13 cellular contexts compared by ENCODE assay signal in the genomic region with DNA sequence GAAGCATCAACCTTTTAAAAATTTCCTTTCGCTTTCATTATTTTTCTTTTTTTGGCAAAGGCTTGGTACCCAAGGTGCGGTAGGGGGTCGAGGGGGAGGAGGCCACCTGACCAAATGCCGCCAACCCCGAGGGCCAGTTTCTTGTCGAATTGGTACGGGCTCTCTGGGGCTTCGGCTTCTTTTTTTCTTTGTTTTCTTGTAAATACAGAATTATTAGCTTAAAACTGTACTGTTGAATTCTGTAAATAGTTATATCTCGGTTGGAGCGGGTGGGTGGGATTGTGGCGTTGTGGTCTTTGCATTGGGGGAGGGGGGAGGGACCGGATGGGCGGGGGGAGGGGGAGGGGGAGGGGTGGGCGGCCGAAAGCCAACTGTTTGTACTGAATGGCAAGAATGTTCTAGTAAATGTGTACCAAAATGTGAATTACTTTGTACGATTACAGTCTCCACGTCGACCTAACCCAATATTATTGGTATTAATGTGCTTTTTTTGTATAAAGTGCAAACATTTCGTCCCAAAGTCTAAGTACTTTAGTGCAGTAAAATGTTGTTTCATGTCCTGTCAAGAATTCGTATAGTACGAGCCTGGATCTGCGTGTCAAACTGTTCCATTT. TPM values are rescaled to one million over a fixed set of nuclear protein-coding genes. Genes with fewer than 3 reads are reported as not detected.
A peak's percentile ranks its signal among the peaks of the same experiment; 100 is the strongest.
DNase-seq lines count a peak whose midpoint lies in the region; ATAC-seq, FAIRE-seq and TF ChIP-seq lines count a peak whose summit lies in the region.
"Had no signal": no experiment of that assay in that cellular context is flagged by ENCODE, and none has a peak within 500 bp of the region (broad histone marks: within the 10 kb centered on the region; RNA-seq: fewer than 3 reads in every experiment).

No MANE protein-coding gene starts in this region.

- H3K18ac ChIP-seq in H1 (ENCODE audit: extremely low read depth, low read length), result no peak overlapping the region

- peaks cover 1 to 21% (median 18%) of the 10 kb centered on the region in 4 experiments for H3K4me1 ChIP-seq in H1 (replicated peaks in 1 of 4; ENCODE audit: control insufficient read depth in 3 of 4, insufficient read depth in 4 of 4, low read length in 3 of 4)
- H3K4me1 ChIP-seq in osteoblast (ENCODE audit: insufficient read depth, low read length), result no peaks in the 10 kb centered on the region

- H3K27ac ChIP-seq in H1 (ENCODE audit: low read depth, low read length) (no peak overlapping the region), osteoblast (ENCODE audit: low read depth, low read length) (no peak overlapping the region)

- TF ChIP-seq CTCF in H1 (IDR thresholded peaks at IDR 0.05; ENCODE audit: control extremely low read depth in 1 of 3, insufficient read depth in 1 of 3, low read depth in 1 of 3, low read length in 3 of 3) (no peak), osteoblast (IDR thresholded peaks at IDR 0.05; ENCODE audit: extremely low read depth, low read depth, low read length) (no peak), GM13976 (IDR thresholded peaks at IDR 0.05; ENCODE audit: borderline replicate concordance, control extremely low read depth, extremely low read depth, insufficient read depth, missing control alignments) (no peak)

- in situ Hi-C loops in GM13976 (cut with MboI; ENCODE audit: low sequenced_read_pairs, unreplicated experiment), result no loop called here

- 2% methylated on average over 15 of the region's 22 CpGs; no CpG with 5 or more reads in 1 of the 2 experiments for WGBS in H1 (ENCODE audit: extremely low coverage in 1 of 2, insufficient coverage in 1 of 2, insufficient read length in 1 of 2, insufficient replicate concordance in 2 of 2, low coverage in 1 of 2, low lambda C conversion rate in 2 of 2, missing lambda C conversion rate in 1 of 2), 2 experiments

- FAIRE-seq in H1 (lab: Jason Lieb, UNC), result no peak
- FAIRE-seq: TTC549 had no signal

- H2BK120ac ChIP-seq in H1 (replicated peaks; ENCODE audit: low read depth, low read length), result no peak overlapping the region

- no peak overlapping the region for H2AFZ ChIP-seq in H1 (ENCODE audit: low read length)
- H2AFZ ChIP-seq in osteoblast (ENCODE audit: low read length), result no peak overlapping the region

- H2BK20ac ChIP-seq in H1 (ENCODE audit: low read length), result no peak overlapping the region

- no peak overlapping the region for H3K9ac ChIP-seq in H1 (replicated peaks in 1 of 4; ENCODE audit: extremely low read depth in 1 of 4, low read depth in 3 of 4, low read length in 3 of 4)

- CTCF ChIA-PET in H1 (lab: Charles Lee; ENCODE audit: partially characterized antibody), result interaction anchor here (0.7 to 17.2 kb wide), 6 partner anchors 20 to 59 kb away, joined by 3 to 485 read pairs (median 4); partner anchors contain the start of gene ZIC4

- no peak overlapping the region for H4K91ac ChIP-seq in H1 (replicated peaks; ENCODE audit: insufficient read length, low read length)

- DNase-seq in T-helper 17 cell (no peak), H1 (ENCODE audit: low read depth in 1 of 2, low spot score in 2 of 2) (peak in 1 of 2 experiments; percentile 72), osteoblast (ENCODE audit: insufficient read length, low spot score, missing footprints) (peak; percentile 58), GM13976 (ENCODE audit: low spot score) (no peak), SW480 (ENCODE audit: low spot score) (no peak)
- no peak for DNase-seq in stimulated activated CD4-positive, alpha-beta T cell treated with anti-CD3 and anti-CD28 coated beads, Interleukin-12 subunit alpha, Interleukin-12 subunit beta, amount 100 ng/mL, for 4 hours
- DNase-seq: amniotic stem cell, GF-D8, NCI-H526 had no signal

- no peak overlapping the region for H4K8ac ChIP-seq in H1 (ENCODE audit: extremely low read depth, insufficient read depth, low read length)

- no peak overlapping the region for H2BK12ac ChIP-seq in H1 (ENCODE audit: low read depth, low read length)

- H3K36me3 ChIP-seq in H1 (ENCODE audit: control insufficient read depth in 2 of 4, insufficient read depth in 4 of 4, low read length in 3 of 4) (peaks cover 0 to 4% (median 0%) of the 10 kb centered on the region in 4 experiments; a peak in 1 of 8 replicates), osteoblast (ENCODE audit: insufficient read depth, low read length) (no peaks in the 10 kb centered on the region)

- no peak overlapping the region for H2BK5ac ChIP-seq in H1 (ENCODE audit: low read depth, low read length)

- ATAC-seq in T-helper 17 cell (no peak), GM18873 (IDR thresholded peaks at IDR 0.05; ENCODE audit: low FRiP score, unreplicated experiment) (no peak)

- no peaks in the 10 kb centered on the region for H3K79me2 ChIP-seq in H1 (ENCODE audit: control insufficient read depth in 1 of 2, insufficient read depth in 2 of 2, low read length in 2 of 2)
- H3K79me2 ChIP-seq in osteoblast (ENCODE audit: insufficient read depth, low read length), result no peaks in the 10 kb centered on the region

- H4K20me1 ChIP-seq in H1 (replicated peaks in 1 of 2; ENCODE audit: control insufficient read depth in 1 of 2, insufficient read depth in 2 of 2, low read length in 2 of 2) (peaks cover 11 to 21% of the 10 kb centered on the region in 2 experiments), osteoblast (ENCODE audit: insufficient read depth, low read length) (no peaks in the 10 kb centered on the region)

- no peak overlapping the region for H3K4ac ChIP-seq in H1 (replicated peaks; ENCODE audit: insufficient read length, low read depth, low read length)

- H3K27me3 ChIP-seq in H1 (replicated peaks in 1 of 4; ENCODE audit: control insufficient read depth in 3 of 4, extremely low read depth in 1 of 4, insufficient read depth in 3 of 4, low read length in 3 of 4) (peaks cover 66 to 98% (median 86%) of the 10 kb centered on the region in 4 experiments), osteoblast (ENCODE audit: insufficient read depth, low read length) (peaks cover 93% of the 10 kb centered on the region)

- H3K27ac Mint-ChIP-seq in T-helper 17 cell, result no peak overlapping the region

- peak overlapping the region; percentile 62; the same call in 1 of the 2 replicates for H3K4me3 ChIP-seq in GM08714 (ENCODE audit: low read length)
- H3K4me3 ChIP-seq in H1 (ENCODE audit: extremely low read depth in 1 of 4, insufficient read depth in 2 of 4, low read depth in 3 of 4, low read length in 4 of 4), result peak overlapping the region in 3 of 4 experiments; percentile 14 to 54 (median 39); a peak in 5 of 8 replicates
- peak overlapping the region; percentile 52 for H3K4me3 ChIP-seq in osteoblast (ENCODE audit: insufficient read depth, low read length)

- peak overlapping the region; percentile 68 for H3K4me3 Mint-ChIP-seq in T-helper 17 cell

- H3K23ac ChIP-seq in H1 (ENCODE audit: insufficient read length), result no peak overlapping the region

- no peak overlapping the region for H3K56ac ChIP-seq in H1 (replicated peaks; ENCODE audit: insufficient read length, low read depth, low read length)

- peaks cover 12% of the 10 kb centered on the region for H3K23me2 ChIP-seq in H1 (ENCODE audit: low read depth, low read length)

- H3K4me2 ChIP-seq in H1 (ENCODE audit: insufficient read depth in 1 of 2, low read depth in 2 of 2, low read length in 2 of 2), result peak overlapping the region; percentile 82 to 91
- peak overlapping the region; percentile 73 for H3K4me2 ChIP-seq in osteoblast (ENCODE audit: insufficient read depth, low read length)

- H3K27me3 Mint-ChIP-seq in T-helper 17 cell, result peaks cover 67% of the 10 kb centered on the region

- H3K9me3 ChIP-seq in T-helper 17 cell (ENCODE audit: control insufficient read depth, low read length, poor library complexity, severe bottlenecking) (no peaks in the 10 kb centered on the region), H1 (ENCODE audit: insufficient read depth in 2 of 2, low read depth in 1 of 2, low read length in 1 of 2) (no peaks in the 10 kb centered on the region; a peak in 1 of 4 replicates), osteoblast (ENCODE audit: low read depth, low read length) (peaks cover 3% of the 10 kb centered on the region)

- TF ChIP-seq POLR2A in H1 (IDR thresholded peaks at IDR 0.05; ENCODE audit: control extremely low read depth in 1 of 2, low read depth in 2 of 2, low read length in 2 of 2), result no peak

- H3K79me1 ChIP-seq in H1 (ENCODE audit: low read depth, low read length), result no peaks in the 10 kb centered on the region

- H3K14ac ChIP-seq in H1 (ENCODE audit: insufficient read length), result no peak overlapping the region

- TF ChIP-seq EP300 in H1 (IDR thresholded peaks at IDR 0.05; ENCODE audit: borderline replicate concordance in 1 of 2, low read depth in 2 of 2, low read length in 2 of 2), result no peak

- peaks cover 6% of the 10 kb centered on the region for H3K4me1 Mint-ChIP-seq in T-helper 17 cell

- H2AK5ac ChIP-seq in H1 (ENCODE audit: low read depth, low read length), result no peak overlapping the region

- H2BK15ac ChIP-seq in H1 (ENCODE audit: low read length), result no peak overlapping the region

- peaks cover 5% of the 10 kb centered on the region for H3K36me3 Mint-ChIP-seq in T-helper 17 cell (ENCODE audit: low read depth)

- H4K5ac ChIP-seq in H1 (ENCODE audit: insufficient read length, low read depth, low read length), result no peak overlapping the region

- POLR2A ChIA-PET in H1 (lab: Charles Lee; ENCODE audit: partially characterized antibody), result interaction anchor here (1.0 to 5.8 kb wide), 5 partner anchors 9 to 57 kb away, joined by 3 to 26 read pairs (median 5); no protein-coding TSS in a partner anchor

- TF ChIP-seq RAD21 in H1 (IDR thresholded peaks at IDR 0.05 in 1 of 2, conservative IDR thresholded peaks at IDR 0.05 in 1 of 2; ENCODE audit: low read depth in 2 of 2, low read length in 2 of 2), result no peak

RNA-seq across cellular contexts. Expression of gene ZIC1, which starts 4.7 kb away (rescaled TPM):
- total RNA-seq in T-helper 17 cell, result not detected
- total RNA-seq in H1 (2021; fragmentation: NEBNext Ultra II Directional; extraction: Animal tissue kit (Norgen Biotek cat#: 25700)), result 1.5 and 2.2 TPM in 2 replicates
- 0.80 and 3.6 TPM in 2 replicates for polyA plus RNA-seq in H1 (2011; rRNA removed)
- 1.7 TPM for polyA plus RNA-seq in H1 (2011; cell fraction: cytosol; rRNA removed)
- 2.7 TPM for polyA plus RNA-seq in H1 (2011; cell fraction: nucleus; rRNA removed)
- polyA plus RNA-seq in H1 (2012, experiment 1 of 2), result 0.27 to 0.77 TPM (median 0.60 TPM) in 4 replicates
- 0.08 TPM for polyA plus RNA-seq in H1 (2012, experiment 2 of 2)
- polyA plus RNA-seq in H1 (2013, experiment 1 of 2), result 1.4 TPM
- polyA plus RNA-seq in H1 (2013, experiment 2 of 2), result 0.75 TPM
- polyA minus RNA-seq in H1 (2011; rRNA and poly(A)+ RNA removed), result 0.07 and 0.47 TPM in 2 replicates
- 1.6 TPM for polyA minus RNA-seq in H1 (2011; cell fraction: cytosol; rRNA and poly(A)+ RNA removed)
- 2.4 TPM for polyA minus RNA-seq in H1 (2011; cell fraction: nucleus; rRNA and poly(A)+ RNA removed)
- 2.1 and 3.6 TPM in 2 replicates for total RNA-seq in osteoblast

RNA-seq across cellular contexts. Expression of gene ZIC4, which starts 7.5 kb away (rescaled TPM):
- total RNA-seq in T-helper 17 cell, result not detected
- 0.13 TPM in 1 of 2 replicates, not detected in the other for total RNA-seq in H1 (2021; fragmentation: NEBNext Ultra II Directional; extraction: Animal tissue kit (Norgen Biotek cat#: 25700))
- polyA plus RNA-seq in H1 (2011; rRNA removed), result 0.03 and 0.31 TPM in 2 replicates
- 0.08 TPM for polyA plus RNA-seq in H1 (2011; cell fraction: cytosol; rRNA removed)
- 0.27 TPM for polyA plus RNA-seq in H1 (2011; cell fraction: nucleus; rRNA removed)
- polyA plus RNA-seq in H1 (2012, experiment 1 of 2), result 0.27 TPM in 1 of 4 replicates, not detected in the others
- polyA plus RNA-seq in H1 (2012, experiment 2 of 2), result 0.08 TPM
- 0.06 TPM for polyA plus RNA-seq in H1 (2013, experiment 1 of 2)
- polyA plus RNA-seq in H1 (2013, experiment 2 of 2), result 0.06 TPM
- polyA minus RNA-seq in H1 (2011; rRNA and poly(A)+ RNA removed), result not detected in 2 replicates
- polyA minus RNA-seq in H1 (2011; cell fraction: cytosol; rRNA and poly(A)+ RNA removed), result not detected
- polyA minus RNA-seq in H1 (2011; cell fraction: nucleus; rRNA and poly(A)+ RNA removed), result 0.60 TPM
- 0.29 and 0.72 TPM in 2 replicates for total RNA-seq in osteoblast
- total RNA-seq: glomerular endothelial cell had no signal
